ENCODE assay signal across 13 cellular contexts in the genomic region with DNA sequence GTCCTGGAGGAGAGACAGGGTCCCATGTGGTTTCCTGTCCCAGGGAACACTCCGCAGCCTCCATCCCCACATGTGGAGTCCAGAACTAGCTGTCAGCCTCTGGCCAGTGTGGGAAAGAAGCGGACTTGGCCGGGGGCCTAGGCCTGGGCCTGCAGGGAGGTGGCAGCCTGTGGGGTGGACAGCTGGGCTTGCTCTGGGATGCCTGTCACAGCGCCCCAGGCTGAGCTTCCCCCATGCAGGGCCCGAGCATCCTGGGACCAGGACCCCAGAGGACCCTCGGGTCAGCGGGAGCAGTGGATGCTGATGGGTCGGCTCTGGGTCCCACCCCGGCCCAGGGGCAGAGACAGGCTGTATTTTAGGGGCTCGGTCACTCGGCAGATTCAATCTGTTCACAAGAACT. TPM values are rescaled to one million over a fixed set of nuclear protein-coding genes. Genes with fewer than 3 reads are reported as not detected.
"Had no signal": no experiment of that assay in that cellular context is flagged by ENCODE, and none has a peak within 500 bp of the region (broad histone marks: within the 10 kb centered on the region; RNA-seq: fewer than 3 reads in every experiment).

No MANE protein-coding gene starts in this region.

- H3K27ac ChIP-seq: parathyroid adenoma had no signal

- ATAC-seq: activated naive CD4-positive, alpha-beta T cell treated with anti-CD3 and anti-CD28 coated beads, Interleukin-2, amount 50 U/mL, for 72 hours; left lobe of liver; SK-N-SH treated with all-trans-retinoic acid at 6 μM for 48 hours had no signal

- H3K4me1 ChIP-seq: parathyroid adenoma had no signal

- DNase-seq: immature natural killer cell; stimulated activated CD4-positive, alpha-beta T cell treated with anti-CD3 and anti-CD28 coated beads, Interleukin-2, amount 100 ng/mL, for 24 hours; stimulated activated naive CD4-positive, alpha-beta T cell treated with Interleukin-2 at 50 U/mL for 16 hours; trophoblast cell had no signal

RNA-seq across cellular contexts. Expression of a gene that starts 47.5 kb away (rescaled TPM):
- total RNA-seq: activated T-helper 1 cell treated with anti-CD3 and anti-CD28 coated beads, Interleukin-12 subunit alpha, Interleukin-12 subunit beta, Interleukin-2, Interleukin-4 antibody, amounts not matched to agents 30 ng/mL and 10 ng/mL and 1 ng/mL, durations not matched to agents 14 hours and 24 hours and 36 hours; cerebellum; dermis microvascular lymphatic vessel endothelial cell; mesenteric fat pad had no signal
- polyA plus RNA-seq: esophagus, immature natural killer cell had no signal
